In genomic region chr3:123089611-123090301, GRCh38 we compare ENCODE assay signal across 10 cellular contexts. TPM values are rescaled to one million over a fixed set of nuclear protein-coding genes. Genes with fewer than 3 reads are reported as not detected.
DNase-seq lines count a peak whose midpoint lies in the region; ATAC-seq and TF ChIP-seq lines count a peak whose summit lies in the region.
"Had no signal": no experiment of that assay in that cellular context is flagged by ENCODE, and none has a peak within 500 bp of the region (broad histone marks: within the 10 kb centered on the region; RNA-seq: fewer than 3 reads in every experiment).

No MANE protein-coding gene starts in this region.

- H3K27me3 ChIP-seq in neural progenitor cell: no peaks in the 10 kb centered on the region

- ATAC-seq in HG03039 (IDR thresholded peaks at IDR 0.05; ENCODE audit: unreplicated experiment): no peak

- no peak overlapping the region for H3K4me3 ChIP-seq in neural progenitor cell

- H3K27me3 Mint-ChIP-seq in glutamatergic neuron (ENCODE audit: unreplicated experiment) (peaks cover 25% of the 10 kb centered on the region), neural progenitor cell (ENCODE audit: insufficient read depth, low read depth) (peaks cover 6% of the 10 kb centered on the region)

- peak; percentile 50 for DNase-seq in activated effector memory CD4-positive, alpha-beta T cell treated with anti-CD3 and anti-CD28 coated beads, Interleukin-2, amount 50 U/mL, for 16 hours
- DNase-seq in activated effector memory CD4-positive, alpha-beta T cell treated with Interleukin-2 at 50 U/mL for 16 hours: no peak
- DNase-seq in glutamatergic neuron (no peak), neural progenitor cell (ENCODE audit: low spot score) (peak; percentile 38), KG1 (lab: John Stamatoyannopoulos, UW) (no peak), amniotic stem cell (lab: John Stamatoyannopoulos, UW) (no peak), NCI-H345 treated with DMSO at 0.1 percent for 48 hours (lab: John Stamatoyannopoulos, UW; ENCODE audit: unreplicated experiment) (no peak)
- DNase-seq: activated T-cell treated with anti-CD3 and anti-CD28 coated beads, Interleukin-2, amount 50 U/mL, for 1 hour; NCI-H1048 had no signal

- peak overlapping the region; percentile 72 for H3K27ac Mint-ChIP-seq in glutamatergic neuron (ENCODE audit: unreplicated experiment)
- peak overlapping the region; percentile 68 for H3K27ac Mint-ChIP-seq in neural progenitor cell

- no peak overlapping the region for H3K9ac ChIP-seq in neural progenitor cell

- H3K36me3 Mint-ChIP-seq in glutamatergic neuron (ENCODE audit: unreplicated experiment): peaks cover 18% of the 10 kb centered on the region
- H3K36me3 Mint-ChIP-seq in neural progenitor cell: peaks cover 20% of the 10 kb centered on the region

- H3K4me1 Mint-ChIP-seq in glutamatergic neuron (ENCODE audit: low read depth, unreplicated experiment) (peaks cover 78% of the 10 kb centered on the region), neural progenitor cell (peaks cover 84% of the 10 kb centered on the region)

- H4K20me1 ChIP-seq in neural progenitor cell (ENCODE audit: low read depth): no peaks in the 10 kb centered on the region

- H3K9me3 Mint-ChIP-seq in glutamatergic neuron (ENCODE audit: unreplicated experiment) (peaks cover 14% of the 10 kb centered on the region), neural progenitor cell (peaks cover 2% of the 10 kb centered on the region)

- no peaks in the 10 kb centered on the region for H3K36me3 ChIP-seq in neural progenitor cell

- H3K79me2 ChIP-seq in neural progenitor cell (ENCODE audit: low read depth): peaks cover 9% of the 10 kb centered on the region

- TF ChIP-seq CTCF in glutamatergic neuron (IDR thresholded peaks at IDR 0.05; ENCODE audit: partially characterized antibody, unreplicated experiment) (no peak), neural progenitor cell (IDR thresholded peaks at IDR 0.05) (no peak)

- H3F3A ChIP-seq in neural progenitor cell (ENCODE audit: low read depth): peaks cover 28% of the 10 kb centered on the region

- no peak overlapping the region for H2AFZ ChIP-seq in neural progenitor cell (replicated peaks)

- H3K4me3 Mint-ChIP-seq in glutamatergic neuron (ENCODE audit: unreplicated experiment) (no peak overlapping the region), neural progenitor cell (peak overlapping the region; percentile 16)

- H3K9me3 ChIP-seq in neural progenitor cell (ENCODE audit: low read depth): no peaks in the 10 kb centered on the region

- no peak overlapping the region for H3K27ac ChIP-seq in neural progenitor cell

- H3K4me1 ChIP-seq in neural progenitor cell: peaks cover 61% of the 10 kb centered on the region

- H3K4me2 ChIP-seq in neural progenitor cell: peak overlapping the region; percentile 53

RNA-seq across cellular contexts. Expression of gene PDIA5, which starts 22.9 kb away (rescaled TPM):
- total RNA-seq in glutamatergic neuron (ENCODE audit: unreplicated experiment) (49.4 TPM), neural progenitor cell (ENCODE audit: low replicate concordance) (5.4 and 15.8 TPM in 2 replicates)

Comparison
In these comparisons a context has a peak if more than half of its experiments do, and no peak if none do; other contexts are left out.
1. DNase-seq: peak in activated effector memory CD4-positive, alpha-beta T cell treated with anti-CD3 and anti-CD28 coated beads, Interleukin-2, amount 50 U/mL, for 16 hours (single experiment) and neural progenitor cell (single experiment); none in activated effector memory CD4-positive, alpha-beta T cell treated with Interleukin-2 at 50 U/mL for 16 hours (single experiment), glutamatergic neuron (single experiment), KG1 (single experiment), amniotic stem cell (single experiment) and NCI-H345 treated with DMSO at 0.1 percent for 48 hours (single experiment).